Comparison of ENCODE assay signal across 18 cellular contexts in the genomic region with DNA sequence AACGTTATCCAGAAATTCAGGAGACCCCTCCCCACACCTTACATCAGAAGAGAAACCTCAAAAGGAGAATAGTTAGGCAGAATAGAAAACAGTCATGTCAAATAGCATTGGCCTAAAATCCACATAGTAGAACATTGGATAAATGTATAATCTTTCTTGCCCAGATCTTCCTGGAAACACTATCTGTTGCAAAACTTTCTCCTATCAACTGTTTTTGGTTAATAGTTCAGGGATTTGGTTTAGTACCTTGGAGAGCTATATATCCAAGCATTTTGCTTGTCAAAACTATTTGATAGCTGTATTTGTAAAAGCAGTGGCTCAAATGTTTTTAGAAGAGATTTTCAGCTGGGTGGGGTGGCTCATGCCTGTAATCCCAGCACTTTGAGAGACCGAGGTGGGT.
"Had no signal": no experiment of that assay in that cellular context is flagged by ENCODE, and none has a peak within 500 bp of the region (broad histone marks: within the 10 kb centered on the region; RNA-seq: fewer than 3 reads in every experiment).

No MANE protein-coding gene starts in this region.

- H3K9me3 Mint-ChIP-seq: immature natural killer cell; naive thymus-derived CD4-positive, alpha-beta T cell; stimulated activated effector memory CD8-positive, alpha-beta T cell treated with anti-CD3 and anti-CD28 coated beads, Interleukin-12 subunit alpha, Interleukin-12 subunit beta, amount 100 ng/mL, for 72 hours had no signal

- H3K27me3 Mint-ChIP-seq: naive thymus-derived CD4-positive, alpha-beta T cell had no signal

- H3K4me3 Mint-ChIP-seq: immature natural killer cell; naive thymus-derived CD4-positive, alpha-beta T cell; stimulated activated effector memory CD8-positive, alpha-beta T cell treated with anti-CD3 and anti-CD28 coated beads, Interleukin-12 subunit alpha, Interleukin-12 subunit beta, amount 100 ng/mL, for 72 hours had no signal

- H3K4me3 ChIP-seq: ovary, right atrium auricular region, tibial artery, upper lobe of left lung, vagina had no signal

- H3K27me3 ChIP-seq: foreskin keratinocyte, neutrophil, ovary, right atrium auricular region, tibial artery, upper lobe of left lung, vagina had no signal

- ATAC-seq: esophagus mucosa; foreskin keratinocyte; left ventricle myocardium superior; naive thymus-derived CD4-positive, alpha-beta T cell; stimulated activated effector memory CD8-positive, alpha-beta T cell treated with anti-CD3 and anti-CD28 coated beads, Interleukin-12 subunit alpha, Interleukin-12 subunit beta, amount 100 ng/mL, for 72 hours; stimulated activated naive CD8-positive, alpha-beta T cell treated with anti-CD3 and anti-CD28 coated beads, Interleukin-15, Interleukin-2, amounts not matched to agents 100 U/mL and 50 U/mL, for 24 hours had no signal

- H3K27ac Mint-ChIP-seq: immature natural killer cell; stimulated activated effector memory CD8-positive, alpha-beta T cell treated with anti-CD3 and anti-CD28 coated beads, Interleukin-12 subunit alpha, Interleukin-12 subunit beta, amount 100 ng/mL, for 72 hours had no signal

- DNase-seq: cortex of kidney; effector memory CD4-positive, alpha-beta T cell; foreskin keratinocyte; immature natural killer cell; left ventricle myocardium superior; mesendoderm; naive thymus-derived CD4-positive, alpha-beta T cell; ovary; stimulated activated CD4-positive, alpha-beta T cell treated with anti-CD3 and anti-CD28 coated beads, Interleukin-4, amount 100 ng/mL, for 1 hour; stimulated activated CD8-positive, alpha-beta memory T cell treated with anti-CD3 and anti-CD28 coated beads, Interleukin-4, amount 100 ng/mL, for 48 hours; stimulated activated naive CD8-positive, alpha-beta T cell treated with anti-CD3 and anti-CD28 coated beads, Interleukin-15, Interleukin-2, amounts not matched to agents 100 U/mL and 50 U/mL, for 24 hours; tibial artery; upper lobe of left lung had no signal

- H3K36me3 Mint-ChIP-seq: immature natural killer cell; stimulated activated effector memory CD8-positive, alpha-beta T cell treated with anti-CD3 and anti-CD28 coated beads, Interleukin-12 subunit alpha, Interleukin-12 subunit beta, amount 100 ng/mL, for 72 hours had no signal

- H3K9me3 ChIP-seq: neutrophil, ovary, right atrium auricular region, tibial artery, upper lobe of left lung, vagina had no signal

- H3K4me1 ChIP-seq: foreskin keratinocyte, vagina had no signal

- H3K27ac ChIP-seq: foreskin keratinocyte, neutrophil, ovary, right atrium auricular region, tibial artery, upper lobe of left lung, vagina had no signal

- H3K36me3 ChIP-seq: neutrophil, ovary, right atrium auricular region, tibial artery, upper lobe of left lung, vagina had no signal
